ENCODE assay signal across 8 cellular contexts in the genomic region with DNA sequence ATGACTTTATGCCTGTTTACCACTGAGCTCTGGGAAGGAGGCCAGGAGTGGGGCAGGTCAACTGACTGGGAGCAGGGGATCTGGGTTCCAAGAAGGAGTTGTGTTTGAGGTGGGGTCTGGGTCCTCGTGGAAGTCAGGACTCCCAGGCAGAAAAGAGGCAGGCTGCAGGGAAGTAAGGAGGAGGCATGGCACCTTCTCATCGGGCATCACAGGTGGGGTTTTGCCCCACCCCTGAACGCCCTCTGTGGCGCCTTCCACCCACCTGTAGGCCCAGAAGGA. TPM values are rescaled to one million over a fixed set of nuclear protein-coding genes. Genes with fewer than 3 reads are reported as not detected.
A peak's percentile ranks its signal among the peaks of the same experiment; 100 is the strongest.
DNase-seq lines count a peak whose midpoint lies in the region; ATAC-seq and TF ChIP-seq lines count a peak whose summit lies in the region.

No MANE protein-coding gene starts in this region.

- H3K27ac ChIP-seq in body of pancreas (peak overlapping the region; percentile 79 to 91 (median 86)), tibial artery (peak overlapping the region; percentile 69 to 79)

- peaks cover 62% of the 10 kb centered on the region for H3K4me1 ChIP-seq in body of pancreas
- H3K4me1 ChIP-seq in tibial artery: peaks cover 0 to 29% (median 16%) of the 10 kb centered on the region in 4 donors

- peak overlapping the region; percentile 87 for H3K27ac Mint-ChIP-seq in memory B cell

- peaks cover 19% of the 10 kb centered on the region for H3K36me3 Mint-ChIP-seq in activated T-cell treated with anti-CD3 and anti-CD28 coated beads, Interleukin-2, amount 50 U/mL, for 4 hours (ENCODE audit: insufficient read depth)
- H3K36me3 Mint-ChIP-seq in memory B cell: peaks cover 17% of the 10 kb centered on the region

- H3K9me3 ChIP-seq in body of pancreas: no peaks in the 10 kb centered on the region
- H3K9me3 ChIP-seq in tibial artery: no peaks in the 10 kb centered on the region

- no peak for ATAC-seq in activated T-cell treated with anti-CD3 and anti-CD28 coated beads, Interleukin-2, amount 50 U/mL, for 4 hours
- no peak for ATAC-seq in body of pancreas
- no peak for ATAC-seq in memory B cell (ENCODE audit: low read depth)
- ATAC-seq in GM19395 (IDR thresholded peaks at IDR 0.05; ENCODE audit: unreplicated experiment): no peak
- no peak for ATAC-seq in GM18873 (IDR thresholded peaks at IDR 0.05; ENCODE audit: low FRiP score, unreplicated experiment)

- peaks cover 73% of the 10 kb centered on the region for H3K4me1 Mint-ChIP-seq in activated T-cell treated with anti-CD3 and anti-CD28 coated beads, Interleukin-2, amount 50 U/mL, for 4 hours (ENCODE audit: low read depth)
- peaks cover 48% of the 10 kb centered on the region for H3K4me1 Mint-ChIP-seq in memory B cell

- H3K9me3 Mint-ChIP-seq in activated T-cell treated with anti-CD3 and anti-CD28 coated beads, Interleukin-2, amount 50 U/mL, for 4 hours: no peaks in the 10 kb centered on the region
- H3K9me3 Mint-ChIP-seq in memory B cell: no peaks in the 10 kb centered on the region

- intact Hi-C loops in body of pancreas (cut with DNase I) (no loop called here), tibial artery (cut with DNase I; ENCODE audit: low total_unique reads) (no loop called here)

- H3K27me3 ChIP-seq in body of pancreas: no peaks in the 10 kb centered on the region
- H3K27me3 ChIP-seq in tibial artery: peaks cover 0 to 5% of the 10 kb centered on the region in 2 donors

- 17 to 23% methylated on average over 3 to 4 of the region's 4 CpGs for WGBS in body of pancreas, 2 donors

- TF ChIP-seq POLR2A in body of pancreas (IDR thresholded peaks at IDR 0.05): no peak

- no peak for TF ChIP-seq CTCF in body of pancreas (IDR thresholded peaks at IDR 0.05)
- TF ChIP-seq CTCF in tibial artery (IDR thresholded peaks at IDR 0.05): no peak

- peak overlapping the region; percentile 79 for H3K4me3 Mint-ChIP-seq in activated T-cell treated with anti-CD3 and anti-CD28 coated beads, Interleukin-2, amount 50 U/mL, for 4 hours
- H3K4me3 Mint-ChIP-seq in memory B cell: peak overlapping the region; percentile 80

- DNase-seq in activated T-cell treated with anti-CD3 and anti-CD28 coated beads, Interleukin-2, amount 50 U/mL, for 4 hours: no peak
- no peak for DNase-seq in activated T-cell treated with anti-CD3 and anti-CD28 coated beads, Interleukin-2, amount 50 U/mL, for 1 hour
- DNase-seq in body of pancreas (peak in 1 of 4 donors; percentile 50), memory B cell (ENCODE audit: low spot score in 2 of 2) (no peak), tibial artery (no peak), SW480 (ENCODE audit: low spot score) (no peak)

- H3K36me3 ChIP-seq in body of pancreas (replicated peaks in 1 of 2; ENCODE audit: insufficient read depth in 1 of 2, low read depth in 2 of 2): peaks cover 0 to 5% of the 10 kb centered on the region in 2 donors
- peaks cover 11 to 26% (median 20%) of the 10 kb centered on the region in 3 donors for H3K36me3 ChIP-seq in tibial artery

- H3K27me3 Mint-ChIP-seq in activated T-cell treated with anti-CD3 and anti-CD28 coated beads, Interleukin-2, amount 50 U/mL, for 4 hours (ENCODE audit: low read depth): no peaks in the 10 kb centered on the region
- H3K27me3 Mint-ChIP-seq in memory B cell: no peaks in the 10 kb centered on the region

- H3K4me3 ChIP-seq in body of pancreas: no peak overlapping the region
- H3K4me3 ChIP-seq in tibial artery: peak overlapping the region; percentile 56

RNA-seq across cellular contexts. Expression of a gene that starts 0.4 kb away (rescaled TPM):
- total RNA-seq in activated T-cell treated with anti-CD3 and anti-CD28 coated beads, Interleukin-2, amount 50 U/mL, for 4 hours: 10 to 100 TPM in 2 of 3 donors, 1 to 10 TPM in 1; 9.0 to 10.8 (median 10.4) TPM
- 10 to 100 TPM; 10.9 to 31.3 TPM for total RNA-seq in body of pancreas

RNA-seq across cellular contexts. Expression of a gene that starts 1.0 kb away (rescaled TPM):
- total RNA-seq in activated T-cell treated with anti-CD3 and anti-CD28 coated beads, Interleukin-2, amount 50 U/mL, for 4 hours: 1 to 10 TPM; 7.0 to 8.0 (median 7.8) TPM
- total RNA-seq in body of pancreas: 1 to 10 TPM; 3.6 to 9.1 TPM

RNA-seq across cellular contexts. Expression of a gene that starts 2.5 kb away (rescaled TPM):
- total RNA-seq in activated T-cell treated with anti-CD3 and anti-CD28 coated beads, Interleukin-2, amount 50 U/mL, for 4 hours: 1 to 10 TPM; 6.5 to 7.3 (median 7.2) TPM
- total RNA-seq in body of pancreas: 10 to 100 TPM; 19.1 to 34.0 TPM

RNA-seq across cellular contexts. Expression of a gene that starts 10.7 kb away (rescaled TPM):
- 10 to 100 TPM; 67.8 to 71.0 (median 68.0) TPM for total RNA-seq in activated T-cell treated with anti-CD3 and anti-CD28 coated beads, Interleukin-2, amount 50 U/mL, for 4 hours
- 10 to 100 TPM; 10.6 to 12.2 TPM for total RNA-seq in body of pancreas

RNA-seq across cellular contexts. Expression of a gene that starts 10.7 kb away (rescaled TPM):
- 1 to 10 TPM; 2.6 to 4.2 (median 3.1) TPM for total RNA-seq in activated T-cell treated with anti-CD3 and anti-CD28 coated beads, Interleukin-2, amount 50 U/mL, for 4 hours
- 10 to 100 TPM; 18.8 to 31.4 TPM for total RNA-seq in body of pancreas

Comparison
In these comparisons a context has a peak if more than half of its experiments do, and no peak if none do; other contexts are left out.
1. H3K4me3 ChIP-seq: peak in tibial artery (2 of 2); none in body of pancreas (0 of 2).